Comparison of ENCODE assay signal across 2 cellular contexts in genomic region chr3:72571638-72572114, GRCh38.
A peak's percentile ranks its signal among the peaks of the same experiment; 100 is the strongest.
TF ChIP-seq lines count a peak whose summit lies in the region.

No MANE protein-coding gene starts in this region.

TF ChIP-seq in HEK293, 187 proteins besides CTCF, POLR2A, EP300 and RAD21 (continued from another document):
- TF ChIP-seq ZBTB49 (tag by site-specific recombination; IDR thresholded peaks at IDR 0.05; ENCODE audit: low read depth), result no peak
TF ChIP-seq in HEK293: peak in this region for 1.

TF ChIP-seq in HepG2, 621 proteins besides CTCF, POLR2A, EP300 and RAD21 (continued from another document and continues in another):
- TF ChIP-seq DRAP1 (CRISPR knock-in tag; IDR thresholded peaks at IDR 0.05) (peak; percentile 41; the same call in 1 of the 2 replicates), DPF2 (CRISPR knock-in tag; IDR thresholded peaks at IDR 0.05; ENCODE audit: borderline replicate concordance, low read depth) (0 out of 2 replicates have a peak, but pooled peaks have one; percentile 53), PHF20 (CRISPR knock-in tag; IDR thresholded peaks at IDR 0.05) (0 out of 2 replicates have a peak, but pooled peaks have one; percentile 23), KDM2A (CRISPR knock-in tag; IDR thresholded peaks at IDR 0.05; ENCODE audit: borderline replicate concordance, low read depth) (0 out of 2 replicates have a peak, but pooled peaks have one; percentile 12), TEAD3 (CRISPR knock-in tag; optimal IDR thresholded peaks at IDR 0.05; ENCODE audit: borderline replicate concordance) (peak; percentile 95), HOXD1 (CRISPR knock-in tag; IDR thresholded peaks at IDR 0.05) (peak; percentile 36; the same call in 1 of the 2 replicates), FOXK1 (CRISPR knock-in tag; IDR thresholded peaks at IDR 0.05; ENCODE audit: borderline replicate concordance, low read depth) (peak; percentile 92), HMG20A (CRISPR knock-in tag; IDR thresholded peaks at IDR 0.05; ENCODE audit: borderline replicate concordance) (peak; percentile 51; the same call in 1 of the 2 replicates), ZNF331 (CRISPR knock-in tag; IDR thresholded peaks at IDR 0.05) (no peak), FOXA1 (IDR thresholded peaks at IDR 0.05) (0 out of 2 replicates have a peak, but pooled peaks have one; percentile 22), FOXA1 (CRISPR knock-in tag; IDR thresholded peaks at IDR 0.05) (peak; percentile 88), ETV5 (CRISPR knock-in tag; IDR thresholded peaks at IDR 0.05; ENCODE audit: borderline replicate concordance) (peak; percentile 81), ZSCAN31 (CRISPR knock-in tag; IDR thresholded peaks at IDR 0.05; ENCODE audit: low read depth) (no peak), SAP130 (CRISPR knock-in tag; IDR thresholded peaks at IDR 0.05; ENCODE audit: low read depth) (peak; percentile 79), BCL6 (CRISPR knock-in tag; IDR thresholded peaks at IDR 0.05) (peak; percentile 74), NFYC (CRISPR knock-in tag; IDR thresholded peaks at IDR 0.05) (no peak), ZNF816 (CRISPR knock-in tag; IDR thresholded peaks at IDR 0.05; ENCODE audit: borderline replicate concordance) (peak; percentile 38; the same call in 1 of the 2 replicates), ELF1 (CRISPR knock-in tag; IDR thresholded peaks at IDR 0.05) (peak; percentile 47; the same call in 1 of the 2 replicates), ZNF143 (CRISPR knock-in tag; IDR thresholded peaks at IDR 0.05) (no peak), ZNF317 (CRISPR knock-in tag; IDR thresholded peaks at IDR 0.05) (0 out of 2 replicates have a peak, but pooled peaks have one; percentile 29), NFIC (IDR thresholded peaks at IDR 0.05; ENCODE audit: low read length) (peak; percentile 56; the same call in 1 of the 2 replicates), FOXO1 (CRISPR knock-in tag; IDR thresholded peaks at IDR 0.05) (peak; percentile 75; the same call in 1 of the 2 replicates), ZNF687 (CRISPR knock-in tag; IDR thresholded peaks at IDR 0.05) (peak; percentile 25; the same call in 1 of the 2 replicates), SRSF9 (IDR thresholded peaks at IDR 0.05; ENCODE audit: borderline replicate concordance, insufficient read depth, low read depth, low read length, poor library complexity, severe bottlenecking) (no peak), TBL1XR1 (IDR thresholded peaks at IDR 0.05; ENCODE audit: borderline replicate concordance, low read length, partially characterized antibody) (peak; percentile 32), HOXA3 (CRISPR knock-in tag; IDR thresholded peaks at IDR 0.05) (0 out of 2 replicates have a peak, but pooled peaks have one; percentile 25), ZNF609 (CRISPR knock-in tag; IDR thresholded peaks at IDR 0.05; ENCODE audit: borderline replicate concordance) (peak; percentile 76; the same call in 1 of the 2 replicates), HNF4A (CRISPR knock-in tag; IDR thresholded peaks at IDR 0.05) (peak; percentile 21; the same call in 1 of the 2 replicates), SKIL (CRISPR knock-in tag; IDR thresholded peaks at IDR 0.05; ENCODE audit: borderline replicate concordance) (peak; percentile 84), REPIN1 (CRISPR knock-in tag; IDR thresholded peaks at IDR 0.05; ENCODE audit: borderline replicate concordance, low read depth) (peak; percentile 10; the same call in 1 of the 2 replicates), TSC22D2 (CRISPR knock-in tag; IDR thresholded peaks at IDR 0.05; ENCODE audit: borderline replicate concordance) (no peak)
- TF ChIP-seq, protein P1, sequence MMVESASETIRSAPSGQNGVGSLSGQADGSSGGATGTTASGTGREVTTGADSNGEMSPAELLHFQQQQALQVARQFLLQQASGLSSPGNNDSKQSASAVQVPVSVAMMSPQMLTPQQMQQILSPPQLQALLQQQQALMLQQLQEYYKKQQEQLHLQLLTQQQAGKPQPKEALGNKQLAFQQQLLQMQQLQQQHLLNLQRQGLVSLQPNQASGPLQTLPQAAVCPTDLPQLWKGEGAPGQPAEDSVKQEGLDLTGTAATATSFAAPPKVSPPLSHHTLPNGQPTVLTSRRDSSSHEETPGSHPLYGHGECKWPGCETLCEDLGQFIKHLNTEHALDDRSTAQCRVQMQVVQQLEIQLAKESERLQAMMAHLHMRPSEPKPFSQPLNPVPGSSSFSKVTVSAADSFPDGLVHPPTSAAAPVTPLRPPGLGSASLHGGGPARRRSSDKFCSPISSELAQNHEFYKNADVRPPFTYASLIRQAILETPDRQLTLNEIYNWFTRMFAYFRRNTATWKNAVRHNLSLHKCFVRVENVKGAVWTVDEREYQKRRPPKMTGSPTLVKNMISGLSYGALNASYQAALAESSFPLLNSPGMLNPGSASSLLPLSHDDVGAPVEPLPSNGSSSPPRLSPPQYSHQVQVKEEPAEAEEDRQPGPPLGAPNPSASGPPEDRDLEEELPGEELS (CRISPR knock-in tag; IDR thresholded peaks at IDR 0.05), result peak; percentile 87
- TF ChIP-seq, protein P2, sequence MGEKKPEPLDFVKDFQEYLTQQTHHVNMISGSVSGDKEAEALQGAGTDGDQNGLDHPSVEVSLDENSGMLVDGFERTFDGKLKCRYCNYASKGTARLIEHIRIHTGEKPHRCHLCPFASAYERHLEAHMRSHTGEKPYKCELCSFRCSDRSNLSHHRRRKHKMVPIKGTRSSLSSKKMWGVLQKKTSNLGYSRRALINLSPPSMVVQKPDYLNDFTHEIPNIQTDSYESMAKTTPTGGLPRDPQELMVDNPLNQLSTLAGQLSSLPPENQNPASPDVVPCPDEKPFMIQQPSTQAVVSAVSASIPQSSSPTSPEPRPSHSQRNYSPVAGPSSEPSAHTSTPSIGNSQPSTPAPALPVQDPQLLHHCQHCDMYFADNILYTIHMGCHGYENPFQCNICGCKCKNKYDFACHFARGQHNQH (CRISPR knock-in tag; IDR thresholded peaks at IDR 0.05), result peak; percentile 63
- TF ChIP-seq, protein P3, sequence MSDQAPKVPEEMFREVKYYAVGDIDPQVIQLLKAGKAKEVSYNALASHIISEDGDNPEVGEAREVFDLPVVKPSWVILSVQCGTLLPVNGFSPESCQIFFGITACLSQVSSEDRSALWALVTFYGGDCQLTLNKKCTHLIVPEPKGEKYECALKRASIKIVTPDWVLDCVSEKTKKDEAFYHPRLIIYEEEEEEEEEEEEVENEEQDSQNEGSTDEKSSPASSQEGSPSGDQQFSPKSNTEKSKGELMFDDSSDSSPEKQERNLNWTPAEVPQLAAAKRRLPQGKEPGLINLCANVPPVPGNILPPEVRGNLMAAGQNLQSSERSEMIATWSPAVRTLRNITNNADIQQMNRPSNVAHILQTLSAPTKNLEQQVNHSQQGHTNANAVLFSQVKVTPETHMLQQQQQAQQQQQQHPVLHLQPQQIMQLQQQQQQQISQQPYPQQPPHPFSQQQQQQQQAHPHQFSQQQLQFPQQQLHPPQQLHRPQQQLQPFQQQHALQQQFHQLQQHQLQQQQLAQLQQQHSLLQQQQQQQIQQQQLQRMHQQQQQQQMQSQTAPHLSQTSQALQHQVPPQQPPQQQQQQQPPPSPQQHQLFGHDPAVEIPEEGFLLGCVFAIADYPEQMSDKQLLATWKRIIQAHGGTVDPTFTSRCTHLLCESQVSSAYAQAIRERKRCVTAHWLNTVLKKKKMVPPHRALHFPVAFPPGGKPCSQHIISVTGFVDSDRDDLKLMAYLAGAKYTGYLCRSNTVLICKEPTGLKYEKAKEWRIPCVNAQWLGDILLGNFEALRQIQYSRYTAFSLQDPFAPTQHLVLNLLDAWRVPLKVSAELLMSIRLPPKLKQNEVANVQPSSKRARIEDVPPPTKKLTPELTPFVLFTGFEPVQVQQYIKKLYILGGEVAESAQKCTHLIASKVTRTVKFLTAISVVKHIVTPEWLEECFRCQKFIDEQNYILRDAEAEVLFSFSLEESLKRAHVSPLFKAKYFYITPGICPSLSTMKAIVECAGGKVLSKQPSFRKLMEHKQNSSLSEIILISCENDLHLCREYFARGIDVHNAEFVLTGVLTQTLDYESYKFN (CRISPR knock-in tag; conservative IDR thresholded peaks at IDR 0.05), result peak; percentile 81
- TF ChIP-seq, protein P4, sequence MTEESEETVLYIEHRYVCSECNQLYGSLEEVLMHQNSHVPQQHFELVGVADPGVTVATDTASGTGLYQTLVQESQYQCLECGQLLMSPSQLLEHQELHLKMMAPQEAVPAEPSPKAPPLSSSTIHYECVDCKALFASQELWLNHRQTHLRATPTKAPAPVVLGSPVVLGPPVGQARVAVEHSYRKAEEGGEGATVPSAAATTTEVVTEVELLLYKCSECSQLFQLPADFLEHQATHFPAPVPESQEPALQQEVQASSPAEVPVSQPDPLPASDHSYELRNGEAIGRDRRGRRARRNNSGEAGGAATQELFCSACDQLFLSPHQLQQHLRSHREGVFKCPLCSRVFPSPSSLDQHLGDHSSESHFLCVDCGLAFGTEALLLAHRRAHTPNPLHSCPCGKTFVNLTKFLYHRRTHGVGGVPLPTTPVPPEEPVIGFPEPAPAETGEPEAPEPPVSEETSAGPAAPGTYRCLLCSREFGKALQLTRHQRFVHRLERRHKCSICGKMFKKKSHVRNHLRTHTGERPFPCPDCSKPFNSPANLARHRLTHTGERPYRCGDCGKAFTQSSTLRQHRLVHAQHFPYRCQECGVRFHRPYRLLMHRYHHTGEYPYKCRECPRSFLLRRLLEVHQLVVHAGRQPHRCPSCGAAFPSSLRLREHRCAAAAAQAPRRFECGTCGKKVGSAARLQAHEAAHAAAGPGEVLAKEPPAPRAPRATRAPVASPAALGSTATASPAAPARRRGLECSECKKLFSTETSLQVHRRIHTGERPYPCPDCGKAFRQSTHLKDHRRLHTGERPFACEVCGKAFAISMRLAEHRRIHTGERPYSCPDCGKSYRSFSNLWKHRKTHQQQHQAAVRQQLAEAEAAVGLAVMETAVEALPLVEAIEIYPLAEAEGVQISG (CRISPR knock-in tag; IDR thresholded peaks at IDR 0.05), result peak; percentile 41
